ENCODE assay signal across 10 cellular contexts in the genomic region with DNA sequence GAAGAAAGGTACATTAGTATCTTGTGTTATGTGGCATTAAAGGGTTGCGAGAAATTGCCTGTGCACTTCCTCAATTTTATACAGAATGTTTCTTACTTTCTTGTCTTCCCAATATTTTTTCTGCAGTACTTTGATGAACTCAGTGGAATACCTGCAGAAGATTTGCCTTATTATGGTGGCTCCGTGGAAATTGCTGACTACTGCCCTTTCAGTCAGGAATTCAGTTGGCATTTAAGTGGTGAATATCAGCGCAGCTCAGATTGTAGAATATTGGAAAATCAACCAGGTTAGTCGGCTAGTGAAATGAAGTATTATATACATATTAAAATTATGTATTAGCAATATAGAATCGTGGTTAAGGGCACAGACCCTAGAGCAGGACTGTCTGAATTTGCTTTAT.
"Had no signal": no experiment of that assay in that cellular context is flagged by ENCODE, and none has a peak within 500 bp of the region (broad histone marks: within the 10 kb centered on the region; RNA-seq: fewer than 3 reads in every experiment).

No MANE protein-coding gene starts in this region.

- DNase-seq: GOT3, H7, H9, HCEC 1CT, HFFc6 had no signal

- ATAC-seq: GM23338, HCT116 had no signal

- H3K4me1 ChIP-seq: HAP-1 had no signal

- H3K9me3 ChIP-seq: HAP-1 had no signal

- H2AFZ ChIP-seq: GM23338 had no signal

- H3K4me2 ChIP-seq: GM23338 had no signal

- H3K4me3 ChIP-seq: GM23338, HAP-1 had no signal

- H3K36me3 ChIP-seq: HAP-1 had no signal

- FAIRE-seq: H1, H54 had no signal
